In the genomic region with DNA sequence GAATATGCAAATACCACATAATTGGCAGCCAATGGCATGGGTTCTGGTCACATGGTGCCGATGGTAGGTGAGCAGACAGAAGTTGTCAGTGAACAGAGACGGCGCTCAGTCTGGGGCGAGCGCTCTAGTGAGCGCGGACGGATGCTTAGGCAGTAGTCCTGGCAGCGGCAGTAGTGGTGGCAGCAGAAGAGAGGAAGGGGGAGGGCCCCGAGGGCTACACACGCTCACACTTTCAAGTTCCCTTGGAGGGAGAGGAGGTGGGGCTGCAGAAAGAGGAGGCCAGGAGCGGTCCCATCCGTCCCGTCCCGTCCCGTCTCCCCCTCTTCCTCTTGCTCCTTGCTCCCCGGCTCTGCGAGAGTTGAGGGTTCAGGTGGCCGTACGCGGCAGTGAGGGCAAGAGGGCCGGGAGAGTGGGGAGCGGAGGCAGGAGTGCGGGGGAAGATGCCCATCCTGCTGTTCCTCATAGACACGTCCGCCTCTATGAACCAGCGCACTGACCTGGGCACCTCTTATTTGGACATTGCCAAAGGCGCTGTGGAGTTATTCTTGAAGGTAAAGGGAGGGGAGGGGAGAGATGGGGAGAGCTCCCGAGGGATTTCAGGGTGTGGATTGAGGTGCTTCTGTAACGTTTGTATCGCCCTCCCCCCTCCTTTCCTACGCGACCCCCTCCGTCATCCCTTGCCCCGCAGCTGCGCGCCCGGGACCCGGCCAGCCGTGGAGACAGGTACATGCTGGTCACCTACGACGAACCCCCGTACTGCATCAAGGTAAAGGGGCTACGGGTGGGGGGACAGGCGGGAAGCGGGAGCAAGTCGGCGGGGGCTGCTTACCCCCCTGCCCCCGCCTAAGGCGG, we compare ENCODE assay signal across 8 cellular contexts. TPM values are rescaled to one million over a fixed set of nuclear protein-coding genes. Genes with fewer than 3 reads are reported as not detected.
DNase-seq lines count a peak whose midpoint lies in the region; ATAC-seq and TF ChIP-seq lines count a peak whose summit lies in the region.

A gene with protein sequence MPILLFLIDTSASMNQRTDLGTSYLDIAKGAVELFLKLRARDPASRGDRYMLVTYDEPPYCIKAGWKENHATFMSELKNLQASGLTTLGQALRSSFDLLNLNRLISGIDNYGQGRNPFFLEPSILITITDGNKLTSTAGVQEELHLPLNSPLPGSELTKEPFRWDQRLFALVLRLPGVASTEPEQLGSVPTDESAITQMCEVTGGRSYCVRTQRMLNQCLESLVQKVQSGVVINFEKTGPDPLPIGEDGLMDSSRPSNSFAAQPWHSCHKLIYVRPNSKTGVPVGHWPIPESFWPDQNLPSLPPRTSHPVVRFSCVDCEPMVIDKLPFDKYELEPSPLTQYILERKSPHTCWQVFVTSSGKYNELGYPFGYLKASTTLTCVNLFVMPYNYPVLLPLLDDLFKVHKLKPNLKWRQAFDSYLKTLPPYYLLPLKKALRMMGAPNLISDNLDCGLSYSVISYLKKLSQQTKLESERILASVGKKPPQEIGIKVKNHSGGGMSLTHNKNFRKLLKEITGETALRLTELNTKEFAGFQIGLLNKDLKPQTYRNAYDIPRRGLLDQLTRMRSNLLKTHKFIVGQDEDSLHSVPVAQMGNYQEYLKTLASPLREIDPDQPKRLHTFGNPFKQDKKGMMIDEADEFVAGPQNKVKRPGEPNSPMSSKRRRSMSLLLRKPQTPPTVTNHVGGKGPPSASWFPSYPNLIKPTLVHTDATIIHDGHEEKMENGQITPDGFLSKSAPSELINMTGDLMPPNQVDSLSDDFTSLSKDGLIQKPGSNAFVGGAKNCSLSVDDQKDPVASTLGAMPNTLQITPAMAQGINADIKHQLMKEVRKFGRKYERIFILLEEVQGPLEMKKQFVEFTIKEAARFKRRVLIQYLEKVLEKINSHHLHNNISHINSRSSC (plus strand): TSS at position 108 of the 852 bp plus-strand sequence. CDS start 333 bp downstream, at position 441.

- peak within 1 kb of the TSS; percentile 99 for H3K4me3 Mint-ChIP-seq in activated CD4-positive, alpha-beta T cell treated with anti-CD3 and anti-CD28 coated beads for 36 hours
- peak within 1 kb of the TSS; percentile 93 for H3K4me3 Mint-ChIP-seq in chondrocyte (ENCODE audit: unreplicated experiment)

- H3K9me3 Mint-ChIP-seq in activated CD4-positive, alpha-beta T cell treated with anti-CD3 and anti-CD28 coated beads for 36 hours (ENCODE audit: low read depth) = no peaks in the 10 kb centered on the region
- peaks cover 2% of the 10 kb centered on the region for H3K9me3 Mint-ChIP-seq in chondrocyte (ENCODE audit: low read depth)

- intact Hi-C loops in activated CD4-positive, alpha-beta T cell treated with anti-CD3 and anti-CD28 coated beads for 36 hours (cut with DNase I, micrococcal nuclease) = loop anchor here (1.0 to 10.0 kb wide), 12 partner anchors 36 to 1344 kb away; a partner anchor contains a TSS

- POLR2A ChIA-PET in activated CD4-positive, alpha-beta T cell treated with anti-CD3 and anti-CD28 coated beads for 36 hours (lab: Charles Lee) = no interaction called here

- no peaks in the 10 kb centered on the region for H3K27me3 Mint-ChIP-seq in activated CD4-positive, alpha-beta T cell treated with anti-CD3 and anti-CD28 coated beads for 36 hours
- H3K27me3 Mint-ChIP-seq in chondrocyte (ENCODE audit: low read depth) = no peaks in the 10 kb centered on the region

- H3K4me1 Mint-ChIP-seq in activated CD4-positive, alpha-beta T cell treated with anti-CD3 and anti-CD28 coated beads for 36 hours = peaks cover 33% of the 10 kb centered on the region
- H3K4me1 Mint-ChIP-seq in chondrocyte (ENCODE audit: low read depth) = peaks cover 27% of the 10 kb centered on the region

- peaks cover 16% of the 10 kb centered on the region for H3K36me3 Mint-ChIP-seq in activated CD4-positive, alpha-beta T cell treated with anti-CD3 and anti-CD28 coated beads for 36 hours (ENCODE audit: low read depth)
- no peaks in the 10 kb centered on the region for H3K36me3 Mint-ChIP-seq in chondrocyte (ENCODE audit: low read depth)

- TF ChIP-seq CTCF in chondrocyte (IDR thresholded peaks at IDR 0.05) = no peak

- peak within 1 kb of the TSS; percentile 99 for H3K27ac Mint-ChIP-seq in activated CD4-positive, alpha-beta T cell treated with anti-CD3 and anti-CD28 coated beads for 36 hours
- H3K27ac Mint-ChIP-seq in chondrocyte (ENCODE audit: unreplicated experiment) = peak within 1 kb of the TSS; percentile 99

- ATAC-seq in GM18520 (IDR thresholded peaks at IDR 0.05; ENCODE audit: unreplicated experiment) = peak; percentile 80
- ATAC-seq in HG03060 (IDR thresholded peaks at IDR 0.05; ENCODE audit: low read depth, unreplicated experiment) = peak; percentile 95
- peak; percentile 77 for ATAC-seq in activated CD4-positive, alpha-beta T cell treated with anti-CD3 and anti-CD28 coated beads for 36 hours

- DNase-seq in A172 (ENCODE audit: low spot score) (peak; percentile 57), NCI-H345 treated with DMSO at 0.1 percent for 48 hours (lab: John Stamatoyannopoulos, UW; ENCODE audit: unreplicated experiment) (peak; percentile 27), chondrocyte (ENCODE audit: low spot score) (peak; percentile 94), kidney tubule cell (ENCODE audit: low spot score) (peak; percentile 91)
- DNase-seq in activated CD4-positive, alpha-beta T cell treated with anti-CD3 and anti-CD28 coated beads for 36 hours = peak; percentile 89
- DNase-seq in stimulated activated CD4-positive, alpha-beta T cell treated with anti-CD3 and anti-CD28 coated beads, Interleukin-1b, Interleukin-23, amount 100 ng/mL, for 24 hours (ENCODE audit: low read depth in 4 of 4, low spot score in 1 of 4) = peak; percentile 34 to 64 (median 52)

- CTCF ChIA-PET in activated CD4-positive, alpha-beta T cell treated with anti-CD3 and anti-CD28 coated beads for 36 hours (lab: Charles Lee) = no interaction called here

RNA-seq across cellular contexts. Expression of the gene that starts here (rescaled TPM):
- 0.14 and 0.38 TPM in 2 replicates for total RNA-seq in A172 (2014; rRNA removed; shearing (Covaris generic))
- 10 to 100 TPM; 24.1 to 26.0 TPM for total RNA-seq in activated CD4-positive, alpha-beta T cell treated with anti-CD3 and anti-CD28 coated beads for 36 hours
- total RNA-seq in chondrocyte = 5.8 to 7.7 TPM (median 6.0 TPM) in 3 replicates

Comparison
In these comparisons a context has a peak if more than half of its experiments do, and no peak if none do; other contexts are left out.
1. Peak in every context shown above with its lines: DNase-seq and ATAC-seq.
2. Peak in DNase-seq in A172; RNA of the gene not detected or under 1 TPM.
3. DNase-seq: peak in every context shown above with its lines; median percentile 94 in chondrocyte; 91 in kidney tubule cell; 89 in activated CD4-positive, alpha-beta T cell treated with anti-CD3 and anti-CD28 coated beads for 36 hours; 57 in A172; 52 in stimulated activated CD4-positive, alpha-beta T cell treated with anti-CD3 and anti-CD28 coated beads, Interleukin-1b, Interleukin-23, amount 100 ng/mL, for 24 hours; 27 in NCI-H345 treated with DMSO at 0.1 percent for 48 hours.